In the genomic region with DNA sequence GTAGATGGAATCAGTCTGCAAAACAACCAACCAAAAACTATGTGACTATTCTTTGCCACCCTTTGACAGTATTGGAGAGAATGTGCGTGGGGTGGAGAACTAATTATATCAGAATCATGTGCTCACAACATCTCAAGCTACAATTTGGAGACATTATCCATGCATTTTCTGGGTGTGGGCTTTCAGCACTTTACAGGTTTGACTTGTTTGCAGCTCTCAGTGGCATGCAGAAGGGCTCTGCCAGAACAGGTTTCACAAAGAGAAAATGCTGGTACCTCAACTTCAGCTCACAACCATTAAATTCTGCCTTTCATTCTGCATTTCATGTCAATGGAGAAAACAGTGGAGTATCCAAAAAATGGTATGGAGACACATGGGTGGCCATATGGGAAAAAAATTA, we compare ENCODE assay signal across 26 cellular contexts. TPM values are rescaled to one million over a fixed set of nuclear protein-coding genes. Genes with fewer than 3 reads are reported as not detected.
DNase-seq lines count a peak whose midpoint lies in the region; ATAC-seq, FAIRE-seq and TF ChIP-seq lines count a peak whose summit lies in the region.
"Had no signal": no experiment of that assay in that cellular context is flagged by ENCODE, and none has a peak within 500 bp of the region (broad histone marks: within the 10 kb centered on the region; RNA-seq: fewer than 3 reads in every experiment).

No MANE protein-coding gene starts in this region.

- H3K27ac ChIP-seq in smooth muscle cell (ENCODE audit: low read depth), result peak overlapping the region; percentile 9
- no peak overlapping the region for H3K27ac ChIP-seq in sigmoid colon
- H3K27ac ChIP-seq: A549; BLaER1 treated with 17β-estradiol and CSF1 and Interleukin-3, amounts not matched to agents 10 nM and 100 nM had no signal

- H3K9ac ChIP-seq in smooth muscle cell (ENCODE audit: low read depth), result no peak overlapping the region
- H3K9ac ChIP-seq: BLaER1 treated with 17β-estradiol and CSF1 and Interleukin-3, amounts not matched to agents 10 nM and 100 nM had no signal

- intact Hi-C loops in sigmoid colon (cut with DNase I), result no loop called here

- WGBS in smooth muscle cell (ENCODE audit: low lambda C conversion rate), result 73% methylated on average over 1 of the region's 1 CpG
- 85 to 88% methylated on average over 1 of the region's 1 CpG for WGBS in sigmoid colon, 2 donors

- no peaks in the 10 kb centered on the region for H3K4me1 ChIP-seq in smooth muscle cell (ENCODE audit: low read depth)
- no peaks in the 10 kb centered on the region for H3K4me1 ChIP-seq in sigmoid colon
- H3K4me1 ChIP-seq: A549; BE2C; BLaER1 treated with 17β-estradiol and CSF1 and Interleukin-3, amounts not matched to agents 10 nM and 100 nM had no signal

- TF ChIP-seq EP300 in sigmoid colon (IDR thresholded peaks at IDR 0.05), result no peak

- H4K20me1 ChIP-seq in smooth muscle cell (ENCODE audit: low read depth), result no peaks in the 10 kb centered on the region
- H4K20me1 ChIP-seq: BLaER1 treated with 17β-estradiol and CSF1 and Interleukin-3, amounts not matched to agents 10 nM and 100 nM had no signal

- H3K4me2 ChIP-seq in smooth muscle cell, result no peak overlapping the region
- H3K4me2 ChIP-seq: A549; BLaER1 treated with 17β-estradiol and CSF1 and Interleukin-3, amounts not matched to agents 10 nM and 100 nM had no signal

- H3K4me3 ChIP-seq in bronchial epithelial cell (ENCODE audit: low read depth, low read length) (no peak overlapping the region), smooth muscle cell (no peak overlapping the region), sigmoid colon (no peak overlapping the region)
- H3K4me3 ChIP-seq: A549; BLaER1 treated with 17β-estradiol and CSF1 and Interleukin-3, amounts not matched to agents 10 nM and 100 nM; HAP-1 had no signal

- H3K27me3 ChIP-seq in bronchial epithelial cell (ENCODE audit: control insufficient read depth, insufficient read depth, low read length), result no peaks in the 10 kb centered on the region
- no peaks in the 10 kb centered on the region for H3K27me3 ChIP-seq in smooth muscle cell (ENCODE audit: low read depth)
- no peaks in the 10 kb centered on the region for H3K27me3 ChIP-seq in sigmoid colon
- H3K27me3 ChIP-seq: BE2C; BLaER1 treated with 17β-estradiol and CSF1 and Interleukin-3, amounts not matched to agents 10 nM and 100 nM had no signal

- no peaks in the 10 kb centered on the region for H3F3A ChIP-seq in smooth muscle cell (ENCODE audit: low read depth)

- no peak for ATAC-seq in HG02884 (IDR thresholded peaks at IDR 0.05; ENCODE audit: unreplicated experiment)
- ATAC-seq: A549 had no signal

- H3K9me3 ChIP-seq in smooth muscle cell (replicated peaks; ENCODE audit: low read depth) (no peaks in the 10 kb centered on the region), sigmoid colon (no peaks in the 10 kb centered on the region)
- H3K9me3 ChIP-seq: BE2C, HAP-1 had no signal

- no peak overlapping the region for H2AFZ ChIP-seq in smooth muscle cell (ENCODE audit: low read depth)

- no peak for FAIRE-seq in bronchial epithelial cell (lab: Jason Lieb, UNC)
- FAIRE-seq: A549, D721Med, GM12892, GM19239, H54 had no signal

- TF ChIP-seq POLR2A in sigmoid colon (IDR thresholded peaks at IDR 0.05), result no peak

- no peak for TF ChIP-seq CTCF in bronchial epithelial cell (IDR thresholded peaks at IDR 0.05; ENCODE audit: insufficient read depth, low read length, severe bottlenecking)
- no peak for TF ChIP-seq CTCF in smooth muscle cell (IDR thresholded peaks at IDR 0.05; ENCODE audit: borderline replicate concordance, insufficient read depth, poor library complexity, severe bottlenecking)
- TF ChIP-seq CTCF in sigmoid colon (IDR thresholded peaks at IDR 0.05), result no peak

- no peaks in the 10 kb centered on the region for H3K79me2 ChIP-seq in smooth muscle cell (ENCODE audit: low read depth)

- DNase-seq in NCI-H748 (lab: John Stamatoyannopoulos, UW; ENCODE audit: unreplicated experiment) (peak; percentile 30), NCI-H748 treated with DMSO at 0.1 percent for 48 hours (lab: John Stamatoyannopoulos, UW) (no peak), bronchial epithelial cell (ENCODE audit: low read depth) (peak; percentile 22), islet precursor cell (peak; percentile 59), smooth muscle cell (lab: John Stamatoyannopoulos, UW; ENCODE audit: unreplicated experiment) (no peak), DMS153 (lab: John Stamatoyannopoulos, UW) (no peak), sigmoid colon (no peak)
- DNase-seq: 8988T; ACHN; AML-193; BE2C; CD4-positive, alpha-beta T cell; CD8-positive, alpha-beta memory T cell; DMS 273 treated with DMSO at 0.1 percent for 48 hours; DMS53; DMS79 treated with DMSO at 0.1 percent for 48 hours; GOT3; HFFc6 had no signal

- H3K36me3 ChIP-seq in bronchial epithelial cell (ENCODE audit: control insufficient read depth, insufficient read depth, low read length) (no peaks in the 10 kb centered on the region), smooth muscle cell (ENCODE audit: low read depth) (no peaks in the 10 kb centered on the region), sigmoid colon (no peaks in the 10 kb centered on the region)
- H3K36me3 ChIP-seq: BE2C; BLaER1 treated with 17β-estradiol and CSF1 and Interleukin-3, amounts not matched to agents 10 nM and 100 nM; HAP-1 had no signal

RNA-seq across cellular contexts. Expression of gene PPID, which starts 18.4 kb away (rescaled TPM):
- total RNA-seq in bronchial epithelial cell, result 16.3 and 18.1 TPM in 2 replicates
- 32.1 and 33.2 TPM in 2 replicates for total RNA-seq in smooth muscle cell
- polyA plus RNA-seq in smooth muscle cell, result 33.1 and 33.7 TPM in 2 replicates
- total RNA-seq in sigmoid colon, result 10 to 100 TPM; 17.8 to 54.8 (median 28.6) TPM
- polyA plus RNA-seq in sigmoid colon, result 10 to 100 TPM; 17.4 to 30.1 (median 26.6) TPM

RNA-seq across cellular contexts. Expression of gene FNIP2, which starts 27.2 kb away (rescaled TPM):
- total RNA-seq in bronchial epithelial cell (16.5 and 16.6 TPM in 2 replicates), smooth muscle cell (27.6 and 36.3 TPM in 2 replicates), sigmoid colon (10 to 100 TPM; 35.2 to 38.9 (median 36.5) TPM)
- polyA plus RNA-seq in smooth muscle cell (10.4 and 11.2 TPM in 2 replicates), sigmoid colon (10 to 100 TPM; 14.4 to 22.7 (median 17.8) TPM)

Comparison
In these comparisons a context has a peak if more than half of its experiments do, and no peak if none do; other contexts are left out.
1. DNase-seq: peak in NCI-H748 (single experiment), bronchial epithelial cell (single experiment) and islet precursor cell (single experiment); none in NCI-H748 treated with DMSO at 0.1 percent for 48 hours (single experiment), smooth muscle cell (single experiment), DMS153 (single experiment) and sigmoid colon (single experiment).